ENCODE assay signal across 9 cellular contexts in the genomic region with DNA sequence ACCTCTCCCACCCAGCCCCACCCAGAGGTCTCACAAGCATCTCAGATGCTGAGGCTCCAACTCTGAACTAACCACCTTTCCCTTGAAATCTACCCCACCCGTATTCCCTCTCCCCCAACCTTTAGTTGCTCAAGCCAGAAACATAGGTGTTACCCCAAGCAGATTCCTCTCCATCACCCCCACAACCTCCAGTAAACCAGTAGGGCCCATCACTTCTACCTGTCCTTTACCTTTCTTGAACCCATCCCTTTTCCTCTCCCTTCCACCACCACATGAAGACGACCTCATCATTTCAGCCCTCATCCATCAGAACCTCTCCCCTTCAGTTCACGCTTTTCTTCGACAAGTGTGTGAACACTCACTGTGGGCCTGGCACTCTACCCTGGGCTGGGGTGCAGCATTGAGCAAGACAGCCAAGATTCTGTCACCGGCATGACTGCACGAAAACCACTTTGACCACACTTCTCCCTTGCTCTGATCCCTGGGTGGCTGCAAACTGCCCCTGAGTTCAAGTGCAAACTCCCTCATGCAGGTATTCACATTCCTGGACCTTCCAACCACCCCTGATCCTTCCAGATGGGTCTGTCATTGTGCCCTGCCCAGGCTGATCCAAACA.
A peak's percentile ranks its signal among the peaks of the same experiment; 100 is the strongest.
DNase-seq lines count a peak whose midpoint lies in the region; ATAC-seq and TF ChIP-seq lines count a peak whose summit lies in the region.
"Had no signal": no experiment of that assay in that cellular context is flagged by ENCODE, and none has a peak within 500 bp of the region (broad histone marks: within the 10 kb centered on the region; RNA-seq: fewer than 3 reads in every experiment).

No MANE protein-coding gene starts in this region.

- H3F3A ChIP-seq in smooth muscle cell (ENCODE audit: low read depth), result peaks cover 5% of the 10 kb centered on the region

- no peak for TF ChIP-seq CTCF in HCT116 (IDR thresholded peaks at IDR 0.05 in 2 of 3, conservative IDR thresholded peaks at IDR 0.05 in 1 of 3; ENCODE audit: borderline replicate concordance in 1 of 3, insufficient read depth in 1 of 3, low read depth in 2 of 3, low read length in 2 of 3)
- TF ChIP-seq CTCF in VCaP (conservative IDR thresholded peaks at IDR 0.05), result no peak
- TF ChIP-seq CTCF in hepatocyte (IDR thresholded peaks at IDR 0.05; ENCODE audit: poor library complexity), result no peak
- no peak for TF ChIP-seq CTCF in smooth muscle cell (IDR thresholded peaks at IDR 0.05; ENCODE audit: borderline replicate concordance, insufficient read depth, poor library complexity, severe bottlenecking)
- no peak for TF ChIP-seq CTCF in foreskin fibroblast (IDR thresholded peaks at IDR 0.05; ENCODE audit: low read depth, low read length)

- POLR2A ChIA-PET in HCT116 (lab: Charles Lee), result interaction anchor here (1.2 kb wide), 1 partner anchor 17 kb away, joined by 5 read pairs; no protein-coding TSS in a partner anchor

- no peak for TF ChIP-seq POLR2A in HCT116 (IDR thresholded peaks at IDR 0.05; ENCODE audit: borderline replicate concordance, extremely low read depth, insufficient read depth, insufficient read length)

- H3K27ac ChIP-seq in HCT116 (ENCODE audit: low read depth, low read length) (no peak overlapping the region; the same call in 1 of the 2 replicates), VCaP (peak overlapping the region; percentile 79), hepatocyte (peak overlapping the region; percentile 93), smooth muscle cell (ENCODE audit: low read depth) (peak overlapping the region; percentile 95)

- H3K9me3 ChIP-seq in HCT116 (ENCODE audit: control insufficient read depth in 1 of 2, insufficient read depth in 1 of 2, low read depth in 1 of 2, low read length in 2 of 2), result no peaks in the 10 kb centered on the region
- no peaks in the 10 kb centered on the region for H3K9me3 ChIP-seq in hepatocyte (ENCODE audit: low read depth)
- no peaks in the 10 kb centered on the region for H3K9me3 ChIP-seq in smooth muscle cell (replicated peaks; ENCODE audit: low read depth)

- CTCF ChIA-PET in HCT116 (lab: Charles Lee), result interaction anchor here (0.7 to 1.7 kb wide), 2 partner anchors 22 to 87 kb away, joined by 3 to 10 read pairs; no protein-coding TSS in a partner anchor

- peak overlapping the region; percentile 83 for H3K4me2 ChIP-seq in HCT116 (ENCODE audit: low read length)
- H3K4me2 ChIP-seq in hepatocyte, result peak overlapping the region; percentile 75
- peak overlapping the region; percentile 85 for H3K4me2 ChIP-seq in smooth muscle cell

- H3K9ac ChIP-seq in HCT116 (ENCODE audit: low read length), result no peak overlapping the region; the same call in 1 of the 2 replicates
- no peak overlapping the region for H3K9ac ChIP-seq in smooth muscle cell (ENCODE audit: low read depth)

- no TSS peak for BruUV-seq in HCT116 (replicated peaks; lab: Mats Ljungman, UMichigan)

- H3K79me2 ChIP-seq in HCT116 (ENCODE audit: insufficient read depth, low read length) (no peaks in the 10 kb centered on the region), hepatocyte (no peaks in the 10 kb centered on the region), smooth muscle cell (ENCODE audit: low read depth) (no peaks in the 10 kb centered on the region)

- H3K4me3 ChIP-seq in HCT116 (replicated peaks in 1 of 2; ENCODE audit: low read depth in 1 of 2, low read length in 2 of 2) (no peak overlapping the region), hepatocyte (no peak overlapping the region), smooth muscle cell (no peak overlapping the region), foreskin fibroblast (ENCODE audit: low read depth in 1 of 2, low read length in 2 of 2) (no peak overlapping the region)

- H3K9me2 ChIP-seq in HCT116 (ENCODE audit: insufficient read depth), result no peaks in the 10 kb centered on the region
- H3K9me2 ChIP-seq in hepatocyte (replicated peaks; ENCODE audit: insufficient read depth), result no peaks in the 10 kb centered on the region

- no peaks in the 10 kb centered on the region for H3K36me3 ChIP-seq in HCT116 (ENCODE audit: control insufficient read depth in 1 of 2, insufficient read depth in 2 of 2, low read length in 2 of 2)
- H3K36me3 ChIP-seq in hepatocyte (replicated peaks; ENCODE audit: insufficient read depth, low read depth), result no peaks in the 10 kb centered on the region
- H3K36me3 ChIP-seq in smooth muscle cell (ENCODE audit: low read depth), result no peaks in the 10 kb centered on the region

- H2AFZ ChIP-seq in HCT116 (ENCODE audit: low read depth, low read length, poor library complexity, severe bottlenecking) (no peak overlapping the region), hepatocyte (no peak overlapping the region), smooth muscle cell (ENCODE audit: low read depth) (no peak overlapping the region)

- H3K27me3 ChIP-seq in HCT116 (ENCODE audit: insufficient read depth, low read length) (peaks cover 17% of the 10 kb centered on the region; the same call in 1 of the 2 replicates), hepatocyte (no peaks in the 10 kb centered on the region), smooth muscle cell (ENCODE audit: low read depth) (no peaks in the 10 kb centered on the region)

- ATAC-seq in HCT116 (no peak), HG02642 (IDR thresholded peaks at IDR 0.05; ENCODE audit: poor library complexity, unreplicated experiment) (no peak)
- no peak for ATAC-seq in activated CD4-positive, CD25-positive, alpha-beta regulatory T cell treated with anti-CD3 and anti-CD28 coated beads, Interleukin-2, amount 50 U/mL, for 24 hours

- no peaks in the 10 kb centered on the region for H4K20me1 ChIP-seq in HCT116 (ENCODE audit: insufficient read depth)
- H4K20me1 ChIP-seq in hepatocyte (ENCODE audit: insufficient read depth, poor library complexity, severe bottlenecking), result no peaks in the 10 kb centered on the region
- H4K20me1 ChIP-seq in smooth muscle cell (ENCODE audit: low read depth), result no peaks in the 10 kb centered on the region

- H3K4me1 ChIP-seq in HCT116 (ENCODE audit: control insufficient read depth in 1 of 2, insufficient read depth in 2 of 2, low read length in 2 of 2), result peaks cover 17% of the 10 kb centered on the region in 2 experiments
- peaks cover 33% of the 10 kb centered on the region for H3K4me1 ChIP-seq in hepatocyte (ENCODE audit: insufficient read depth)
- peaks cover 22% of the 10 kb centered on the region for H3K4me1 ChIP-seq in smooth muscle cell (ENCODE audit: low read depth)

- RAD21 ChIA-PET in HCT116 (lab: Charles Lee; ENCODE audit: low non-redundant PET in 1 of 2, low total read pairs in 2 of 2, uncharacterized antibody in 2 of 2, unreplicated experiment in 2 of 2), result interaction anchor here in 1 of 2 experiments (1.0 kb wide), 1 partner anchor 88 kb away, joined by 5 read pairs; no protein-coding TSS in a partner anchor

- TF ChIP-seq RAD21 in HCT116 (IDR thresholded peaks at IDR 0.05; ENCODE audit: low read depth), result no peak

- 71% methylated on average over 6 of the region's 6 CpGs for WGBS in hepatocyte (ENCODE audit: low lambda C conversion rate, missing lambda C conversion rate)
- WGBS in smooth muscle cell (ENCODE audit: low lambda C conversion rate), result 64% methylated on average over 6 of the region's 6 CpGs

- DNase-seq in HCT116 (ENCODE audit: low read depth, low spot score), result no peak
- DNase-seq in hepatocyte (ENCODE audit: low spot score), result no peak
- DNase-seq in smooth muscle cell (lab: John Stamatoyannopoulos, UW; ENCODE audit: unreplicated experiment), result no peak
- no peak for DNase-seq in foreskin fibroblast
- no peak for DNase-seq in HuH-7 (ENCODE audit: low spot score)
- DNase-seq: NCI-H524 treated with DMSO at 0.1 percent for 48 hours had no signal

- intact Hi-C loops in HCT116 (cut with micrococcal nuclease), result no loop called here

TF ChIP-seq in HCT116, 20 proteins besides CTCF, POLR2A, EP300 and RAD21:
- no peak for TF ChIP-seq FOSL1 (IDR thresholded peaks at IDR 0.05; ENCODE audit: low read depth)
- TF ChIP-seq, protein P1, sequence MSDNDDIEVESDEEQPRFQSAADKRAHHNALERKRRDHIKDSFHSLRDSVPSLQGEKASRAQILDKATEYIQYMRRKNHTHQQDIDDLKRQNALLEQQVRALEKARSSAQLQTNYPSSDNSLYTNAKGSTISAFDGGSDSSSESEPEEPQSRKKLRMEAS (IDR thresholded peaks at IDR 0.05), result no peak
TF ChIP-seq in HCT116: peak in this region for 0.
